1 cellular context compared by ENCODE assay signal in genomic region chr20:38471987-38472512, GRCh38.
TF ChIP-seq lines count a peak whose summit lies in the region.

No MANE protein-coding gene starts in this region.

TF ChIP-seq in H1, 55 proteins besides CTCF, POLR2A, EP300 and RAD21:
- no peak for TF ChIP-seq TAF7 (optimal IDR thresholded peaks at IDR 0.05; ENCODE audit: borderline replicate concordance, low read depth, low read length)
- no peak for TF ChIP-seq CEBPB (IDR thresholded peaks at IDR 0.05; ENCODE audit: low read depth, low read length)
- TF ChIP-seq EGR1 (IDR thresholded peaks at IDR 0.05; ENCODE audit: borderline replicate concordance, low read depth, low read length): no peak
- TF ChIP-seq SP2 (IDR thresholded peaks at IDR 0.05; ENCODE audit: low read length): no peak
- TF ChIP-seq NRF1 (IDR thresholded peaks at IDR 0.05; ENCODE audit: low read depth, low read length): no peak
- TF ChIP-seq JUND (IDR thresholded peaks at IDR 0.05; ENCODE audit: low read length): no peak
- no peak for TF ChIP-seq RXRA (IDR thresholded peaks at IDR 0.05; ENCODE audit: insufficient read depth, low read depth, low read length)
- TF ChIP-seq PHF8 (conservative IDR thresholded peaks at IDR 0.05; ENCODE audit: low read depth, low read length): peak; percentile 32; the same call in 1 of the 2 replicates
- no peak for TF ChIP-seq HDAC2 (IDR thresholded peaks at IDR 0.05; ENCODE audit: borderline replicate concordance in 1 of 2, low read depth in 2 of 2, low read length in 2 of 2)
- no peak for TF ChIP-seq BCL11A (IDR thresholded peaks at IDR 0.05; ENCODE audit: low read depth in 2 of 2, low read length in 2 of 2)
- no peak for TF ChIP-seq SP4 (IDR thresholded peaks at IDR 0.05; ENCODE audit: low read length)
- TF ChIP-seq ASH2L (IDR thresholded peaks at IDR 0.05; ENCODE audit: low read length): peak; percentile 54
- no peak for TF ChIP-seq CREB1 (IDR thresholded peaks at IDR 0.05)
